1 cellular context compared by ENCODE assay signal in genomic region chr3:113240841-113241240, GRCh38.
TF ChIP-seq lines count a peak whose summit lies in the region.

No MANE protein-coding gene starts in this region.

TF ChIP-seq in IMR-90, 13 proteins besides CTCF, POLR2A, EP300 and RAD21:
- TF ChIP-seq MXI1 (IDR thresholded peaks at IDR 0.05; ENCODE audit: borderline replicate concordance, low read depth, low read length) (no peak), CHD1 (IDR thresholded peaks at IDR 0.05; ENCODE audit: low read depth, low read length) (no peak), NFE2L2 (IDR thresholded peaks at IDR 0.05; ENCODE audit: low read depth, low read length) (no peak), USF2 (IDR thresholded peaks at IDR 0.05; ENCODE audit: low read depth, low read length) (no peak), ELK1 (IDR thresholded peaks at IDR 0.05; ENCODE audit: borderline replicate concordance, low read depth, low read length) (no peak), MAZ (IDR thresholded peaks at IDR 0.05; ENCODE audit: borderline replicate concordance, low read depth, low read length) (no peak), FOS (IDR thresholded peaks at IDR 0.05; ENCODE audit: low read depth, low read length) (no peak), RCOR1 (IDR thresholded peaks at IDR 0.05; ENCODE audit: insufficient replicate concordance, low read length) (no peak), MAFK (IDR thresholded peaks at IDR 0.05; ENCODE audit: low read depth, low read length) (no peak), CEBPB (IDR thresholded peaks at IDR 0.05; ENCODE audit: low read depth, low read length) (no peak), SMC3 (IDR thresholded peaks at IDR 0.05; ENCODE audit: low read depth, low read length) (no peak), BHLHE40 (IDR thresholded peaks at IDR 0.05; ENCODE audit: low read depth, low read length) (no peak), RFX5 (IDR thresholded peaks at IDR 0.05; ENCODE audit: low read depth, low read length) (no peak)
